In the genomic region with DNA sequence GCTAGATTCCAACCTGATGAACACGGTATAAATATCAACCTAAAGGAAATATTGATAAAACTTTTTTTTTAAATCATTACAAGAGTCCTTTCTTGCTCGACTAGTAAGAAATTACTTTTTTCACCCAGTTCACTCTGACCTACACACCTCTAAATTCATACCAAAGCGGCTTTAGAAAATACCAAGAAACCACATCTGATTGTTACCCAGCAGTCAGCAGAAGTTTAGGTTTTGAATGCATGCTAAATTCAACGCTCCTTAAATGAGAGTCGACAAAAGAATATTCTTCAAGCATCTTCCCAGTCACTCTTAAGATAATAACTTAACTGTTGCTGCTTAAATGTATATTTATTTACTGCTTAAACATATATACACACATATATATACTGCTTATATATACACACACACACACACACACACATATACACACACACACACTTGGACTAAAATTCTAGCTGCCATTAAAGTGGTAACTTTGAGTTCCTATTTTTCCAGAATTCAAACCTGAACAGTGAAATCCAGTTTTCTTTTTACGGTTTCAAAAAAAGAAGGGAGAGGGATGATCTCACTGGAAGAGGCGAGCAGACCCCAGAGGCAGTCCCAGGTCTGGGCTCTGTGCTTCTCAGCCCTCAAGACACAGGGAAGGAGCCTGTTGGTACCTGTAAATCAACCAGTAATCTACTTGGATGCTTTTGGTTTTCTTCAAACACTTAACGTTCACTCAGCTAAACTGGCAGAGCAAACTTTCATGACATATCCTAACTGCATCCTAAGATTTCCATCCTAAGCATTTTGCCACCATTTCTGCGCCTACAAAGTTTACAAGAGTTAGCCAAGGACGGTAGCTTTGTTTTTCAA, we compare ENCODE assay signal across 8 cellular contexts. TPM values are rescaled to one million over a fixed set of nuclear protein-coding genes. Genes with fewer than 3 reads are reported as not detected.
DNase-seq lines count a peak whose midpoint lies in the region; ATAC-seq, FAIRE-seq and TF ChIP-seq lines count a peak whose summit lies in the region.

No MANE protein-coding gene starts in this region.

- DNase-seq in activated naive CD4-positive, alpha-beta T cell treated with anti-CD3 and anti-CD28 coated beads, Interleukin-2, amount 50 U/mL, for 16 hours, result no peak
- DNase-seq in adipocyte (ENCODE audit: low read depth) (peak; percentile 45), HepG2 (ENCODE audit: low spot score) (no peak), NCI-H774 (lab: John Stamatoyannopoulos, UW) (no peak), NCI-H524 treated with DMSO at 0.1 percent for 48 hours (lab: John Stamatoyannopoulos, UW) (no peak)

- no peaks in the 10 kb centered on the region for H3K36me3 Mint-ChIP-seq in activated naive CD4-positive, alpha-beta T cell treated with anti-CD3 and anti-CD28 coated beads, Interleukin-2, amount 50 U/mL, for 24 hours

- H3K4me3 Mint-ChIP-seq in activated naive CD4-positive, alpha-beta T cell treated with anti-CD3 and anti-CD28 coated beads, Interleukin-2, amount 50 U/mL, for 24 hours, result peak overlapping the region; percentile 95

- peak overlapping the region; percentile 89 for H3K9ac ChIP-seq in adipocyte (ENCODE audit: low read length)
- peak overlapping the region; percentile 94 for H3K9ac ChIP-seq in HepG2 (ENCODE audit: insufficient read depth, low read depth, low read length)

- no peak for TF ChIP-seq CTCF in HepG2 (CRISPR knock-in tag; IDR thresholded peaks at IDR 0.05)

- no peak for TF ChIP-seq EP300 in HepG2 (IDR thresholded peaks at IDR 0.05; ENCODE audit: low read depth in 2 of 2, low read length in 2 of 2)
- TF ChIP-seq EP300 in HepG2 (CRISPR knock-in tag; IDR thresholded peaks at IDR 0.05; ENCODE audit: borderline replicate concordance), result no peak

- H3K4me1 Mint-ChIP-seq in activated naive CD4-positive, alpha-beta T cell treated with anti-CD3 and anti-CD28 coated beads, Interleukin-2, amount 50 U/mL, for 24 hours, result peaks cover 58% of the 10 kb centered on the region

- POLR2A ChIA-PET in HepG2 (lab: Yijun Ruan, JAX), result interaction anchor here (1.0 to 1.3 kb wide), 2 partner anchors 69 to 91 kb away, joined by 3 to 4 read pairs; no protein-coding TSS in a partner anchor

- no peaks in the 10 kb centered on the region for H3K9me3 Mint-ChIP-seq in activated naive CD4-positive, alpha-beta T cell treated with anti-CD3 and anti-CD28 coated beads, Interleukin-2, amount 50 U/mL, for 24 hours

- 8% methylated on average over 10 of the region's 10 CpGs for WGBS in HepG2 (ENCODE audit: low lambda C conversion rate)
- 19% methylated on average over 10 of the region's 10 CpGs for WGBS in urinary bladder

- no peaks in the 10 kb centered on the region for H3K36me3 ChIP-seq in adipocyte (ENCODE audit: control insufficient read depth, insufficient read depth, low read length, severe bottlenecking)
- no peaks in the 10 kb centered on the region for H3K36me3 ChIP-seq in HepG2 (replicated peaks in 1 of 2; ENCODE audit: control insufficient read depth in 1 of 2, insufficient read depth in 2 of 2, low read length in 2 of 2)
- no peaks in the 10 kb centered on the region for H3K36me3 ChIP-seq in urinary bladder (ENCODE audit: insufficient read depth)

- peak overlapping the region; percentile 97 for H3K27ac Mint-ChIP-seq in activated naive CD4-positive, alpha-beta T cell treated with anti-CD3 and anti-CD28 coated beads, Interleukin-2, amount 50 U/mL, for 24 hours

- BruUV-seq in HepG2 (replicated peaks; lab: Mats Ljungman, UMichigan), result TSS peak; percentile 53

- no peaks in the 10 kb centered on the region for H3K27me3 ChIP-seq in adipocyte (replicated peaks; ENCODE audit: control insufficient read depth, insufficient read depth, low read length)
- no peaks in the 10 kb centered on the region; a peak in 1 of 5 replicates for H3K27me3 ChIP-seq in HepG2 (ENCODE audit: control insufficient read depth in 1 of 2, insufficient read depth in 2 of 2, low read length in 2 of 2)

- peak overlapping the region; percentile 78 for H3K27ac ChIP-seq in HepG2 (ENCODE audit: extremely low read length, insufficient read depth, low read length)
- peak overlapping the region; percentile 99 for H3K27ac ChIP-seq in urinary bladder (ENCODE audit: low read depth)

- no peak for FAIRE-seq in HepG2 (lab: Jason Lieb, UNC)

- H3K27me3 Mint-ChIP-seq in activated naive CD4-positive, alpha-beta T cell treated with anti-CD3 and anti-CD28 coated beads, Interleukin-2, amount 50 U/mL, for 24 hours, result no peaks in the 10 kb centered on the region

- H3K4me3 ChIP-seq in adipocyte (ENCODE audit: low read length), result peak overlapping the region; percentile 92
- H3K4me3 ChIP-seq in HepG2 (replicated peaks in 1 of 3; ENCODE audit: insufficient read depth in 1 of 3, low read depth in 2 of 3, low read length in 3 of 3), result peak overlapping the region; percentile 88 to 96 (median 95)
- H3K4me3 ChIP-seq in urinary bladder (ENCODE audit: low read depth, low read length), result peak overlapping the region; percentile 100

- no peak for TF ChIP-seq POLR2A in HepG2 (IDR thresholded peaks at IDR 0.05; ENCODE audit: insufficient read depth in 1 of 2, low read depth in 2 of 2, low read length in 2 of 2)

- peaks cover 46% of the 10 kb centered on the region for H4K20me1 ChIP-seq in HepG2 (ENCODE audit: insufficient read depth, low read length)

- intact Hi-C loops in HepG2 (cut with micrococcal nuclease; ENCODE audit: unreplicated experiment), result loop anchor here (10.0 kb wide), 2 partner anchors 80 to 270 kb away; no protein-coding TSS in a partner anchor

- in situ Hi-C loops in HepG2 (cut with HindIII; ENCODE audit: extremely low pct_ligation_motif_present, low pct_unique_long_range_greater_than_20kb), result no loop called here

- no peak overlapping the region for H2AFZ ChIP-seq in HepG2 (ENCODE audit: low read length)

- TF ChIP-seq RAD21 in HepG2 (CRISPR knock-in tag; IDR thresholded peaks at IDR 0.05), result no peak

- ATAC-seq in HepG2 (no peak), HG03039 (IDR thresholded peaks at IDR 0.05; ENCODE audit: unreplicated experiment) (no peak)

- peak overlapping the region; percentile 90 for H3K4me2 ChIP-seq in HepG2 (ENCODE audit: low read depth, low read length)

- H3K9me3 ChIP-seq in adipocyte (ENCODE audit: control insufficient read depth, low read length) (no peaks in the 10 kb centered on the region), HepG2 (ENCODE audit: low read length) (no peaks in the 10 kb centered on the region)

- peaks cover 53% of the 10 kb centered on the region for H3K4me1 ChIP-seq in adipocyte (ENCODE audit: control insufficient read depth, insufficient read depth, low read length)
- peaks cover 56% of the 10 kb centered on the region for H3K4me1 ChIP-seq in HepG2 (ENCODE audit: insufficient read depth, low read length)
- H3K4me1 ChIP-seq in urinary bladder (ENCODE audit: insufficient read depth), result peaks cover 1% of the 10 kb centered on the region

- CTCF ChIA-PET in HepG2 (lab: Yijun Ruan, JAX; ENCODE audit: low intra/inter-chr PET ratio, low total read pairs), result no interaction called here

- peaks cover 69% of the 10 kb centered on the region for H3K79me2 ChIP-seq in HepG2 (ENCODE audit: insufficient read depth, low read length)

TF ChIP-seq in HepG2, 621 proteins besides CTCF, POLR2A, EP300 and RAD21 (continues in another document):
- no peak for TF ChIP-seq LRRFIP1 (CRISPR knock-in tag; conservative IDR thresholded peaks at IDR 0.05)
- no peak for TF ChIP-seq ZNF558 (CRISPR knock-in tag; IDR thresholded peaks at IDR 0.05; ENCODE audit: borderline replicate concordance)
- no peak for TF ChIP-seq RAD51 (IDR thresholded peaks at IDR 0.05; ENCODE audit: borderline replicate concordance)
- TF ChIP-seq ZNF24 (IDR thresholded peaks at IDR 0.05), result no peak
- no peak for TF ChIP-seq ZNF234 (CRISPR knock-in tag; conservative IDR thresholded peaks at IDR 0.05)

RNA-seq across cellular contexts. Expression of gene STK24, which starts 1.7 kb away (rescaled TPM):
- 73.0 and 78.3 TPM in 2 replicates for total RNA-seq in HepG2 (2016; rRNA removed; fragmentation: Illumina TruSeq; extraction: Trizol)
- 61.3 and 71.1 TPM in 2 replicates for total RNA-seq in HepG2 (2016; cell fraction: cytosol; rRNA removed; fragmentation: Illumina TruSeq; extraction: Trizol; ENCODE audit: low read depth)
- total RNA-seq in HepG2 (2016; cell fraction: insoluble cytoplasmic fraction; rRNA removed; fragmentation: Illumina TruSeq; extraction: Trizol), result 63.6 and 74.1 TPM in 2 replicates
- 126 and 128 TPM in 2 replicates for total RNA-seq in HepG2 (2016; cell fraction: membrane; rRNA removed; fragmentation: Illumina TruSeq; extraction: Trizol)
- 40.9 and 49.2 TPM in 2 replicates for total RNA-seq in HepG2 (2016; cell fraction: nucleus; rRNA removed; fragmentation: Illumina TruSeq; extraction: Trizol)
- polyA plus RNA-seq in HepG2 (2011; rRNA removed), result 43.3 and 51.3 TPM in 2 replicates
- polyA plus RNA-seq in HepG2 (2011; cell fraction: cytosol; rRNA removed), result 44.0 and 59.6 TPM in 2 replicates
- polyA plus RNA-seq in HepG2 (2011; cell fraction: nucleus; rRNA removed), result 38.4 and 41.3 TPM in 2 replicates
- polyA plus RNA-seq in HepG2 (2012), result 102 and 104 TPM in 2 replicates
- 66.6 and 74.8 TPM in 2 replicates for polyA plus RNA-seq in HepG2 (2016; cell fraction: cytosol; fragmentation: Illumina TruSeq; extraction: Trizol; ENCODE audit: low read depth)
- polyA plus RNA-seq in HepG2 (2016; cell fraction: insoluble cytoplasmic fraction; fragmentation: Illumina TruSeq; extraction: Trizol; ENCODE audit: low read depth), result 104 and 126 TPM in 2 replicates
- 140 and 148 TPM in 2 replicates for polyA plus RNA-seq in HepG2 (2016; cell fraction: membrane; fragmentation: Illumina TruSeq; extraction: Trizol; ENCODE audit: low read depth)
- polyA plus RNA-seq in HepG2 (2016; cell fraction: nucleus; fragmentation: Illumina TruSeq; extraction: Trizol; ENCODE audit: insufficient read depth, low read depth), result 70.2 and 70.8 TPM in 2 replicates
- polyA minus RNA-seq in HepG2 (2011; rRNA and poly(A)+ RNA removed; ENCODE audit: low replicate concordance), result 20.7 and 22.8 TPM in 2 replicates
- 32.6 and 40.5 TPM in 2 replicates for polyA minus RNA-seq in HepG2 (2011; cell fraction: cytosol; rRNA and poly(A)+ RNA removed)
- polyA minus RNA-seq in HepG2 (2011; cell fraction: nucleus; rRNA and poly(A)+ RNA removed), result 44.5 and 46.1 TPM in 2 replicates
- 73.4 TPM for total RNA-seq in urinary bladder
- polyA plus RNA-seq in urinary bladder, result 110 TPM
